ENCODE assay signal across 8 cellular contexts in the genomic region with DNA sequence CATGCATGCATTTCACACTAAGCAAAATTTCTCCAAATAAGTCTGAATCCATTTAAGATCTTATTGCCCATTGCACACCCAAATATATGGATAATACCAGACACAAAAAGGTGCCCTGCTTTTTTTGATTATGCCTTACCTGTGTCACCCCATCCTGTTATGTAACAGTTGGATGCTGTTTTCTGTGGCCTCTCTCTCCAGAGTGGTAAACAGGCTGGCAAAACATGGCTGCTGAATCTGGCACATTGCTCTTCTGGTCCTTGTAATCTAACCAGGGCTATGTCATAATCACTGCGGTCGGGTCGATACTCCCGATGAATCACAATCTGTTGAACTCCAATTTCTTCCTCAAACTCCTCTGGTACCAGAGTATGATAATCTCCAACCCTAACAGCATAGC.
DNase-seq lines count a peak whose midpoint lies in the region; ATAC-seq, FAIRE-seq and TF ChIP-seq lines count a peak whose summit lies in the region.

No MANE protein-coding gene starts in this region.

- DNase-seq in MCF 10A (ENCODE audit: unreplicated experiment) (peak; percentile 87), breast epithelium (ENCODE audit: low spot score in 2 of 2) (no peak), NOMO-1 treated with dmso at 0.1 percent for 144 hours (lab: John Stamatoyannopoulos, UW; ENCODE audit: unreplicated experiment) (peak; percentile 58), body of pancreas (peak; percentile 48 to 67 (median 54)), small intestine (peak; percentile 72)

- no peaks in the 10 kb centered on the region for H3K9me3 Mint-ChIP-seq in MCF 10A (ENCODE audit: unreplicated experiment)

- H3K27me3 Mint-ChIP-seq in MCF 10A (ENCODE audit: insufficient read depth, unreplicated experiment), result no peaks in the 10 kb centered on the region

- no peak for TF ChIP-seq CTCF in MCF 10A (IDR thresholded peaks at IDR 0.05; ENCODE audit: unreplicated experiment)
- no peak for TF ChIP-seq CTCF in breast epithelium (IDR thresholded peaks at IDR 0.05)
- TF ChIP-seq CTCF in body of pancreas (IDR thresholded peaks at IDR 0.05), result no peak

- no peak for FAIRE-seq in small intestine (lab: Jason Lieb, UNC)

- H3K27me3 ChIP-seq in breast epithelium, result no peaks in the 10 kb centered on the region
- no peaks in the 10 kb centered on the region for H3K27me3 ChIP-seq in body of pancreas
- no peaks in the 10 kb centered on the region for H3K27me3 ChIP-seq in small intestine (ENCODE audit: control insufficient read depth in 2 of 2, insufficient read depth in 2 of 2, low read length in 2 of 2)

- ATAC-seq in body of pancreas (peak; percentile 13), GM18502 (IDR thresholded peaks at IDR 0.05; ENCODE audit: poor library complexity, unreplicated experiment) (no peak), GM18873 (IDR thresholded peaks at IDR 0.05; ENCODE audit: low FRiP score, unreplicated experiment) (no peak), GM21825 (IDR thresholded peaks at IDR 0.05; ENCODE audit: unreplicated experiment) (no peak)

- no peak for TF ChIP-seq POLR2A in breast epithelium (IDR thresholded peaks at IDR 0.05)
- TF ChIP-seq POLR2A in body of pancreas (IDR thresholded peaks at IDR 0.05), result no peak

- H3K36me3 ChIP-seq in breast epithelium, result no peaks in the 10 kb centered on the region
- no peaks in the 10 kb centered on the region for H3K36me3 ChIP-seq in body of pancreas (replicated peaks in 1 of 2; ENCODE audit: insufficient read depth in 1 of 2, low read depth in 2 of 2)
- no peaks in the 10 kb centered on the region for H3K36me3 ChIP-seq in small intestine (ENCODE audit: control insufficient read depth in 2 of 2, insufficient read depth in 2 of 2, low read length in 2 of 2)

- 12 to 50% methylated on average over 4 of the region's 4 CpGs for WGBS in body of pancreas, 2 donors
- 3 to 36% (median 36%) methylated on average over 4 of the region's 4 CpGs for WGBS in small intestine, 3 donors

- POLR2A ChIA-PET in MCF 10A (lab: Yijun Ruan, JAX), result interaction anchor here (0.6 to 3.7 kb wide), 7 partner anchors 67 to 1360 kb away, joined by 3 to 23 read pairs (median 4); partner anchors contain the start of gene PRSS12

- peaks cover 0 to 10% of the 10 kb centered on the region in 2 donors for H3K4me1 ChIP-seq in breast epithelium
- H3K4me1 ChIP-seq in body of pancreas, result peaks cover 38% of the 10 kb centered on the region
- H3K4me1 ChIP-seq in small intestine (ENCODE audit: control insufficient read depth in 2 of 2, insufficient read depth in 1 of 2, low read depth in 1 of 2, low read length in 1 of 2), result peaks cover 0 to 2% of the 10 kb centered on the region in 2 donors

- peaks cover 41% of the 10 kb centered on the region for H3K4me1 Mint-ChIP-seq in MCF 10A (ENCODE audit: insufficient read depth, unreplicated experiment)

- intact Hi-C loops in MCF 10A (cut with micrococcal nuclease), result loop anchor here (5.0 to 10.0 kb wide), 2 partner anchors 220 to 402 kb away; partner anchors contain the start of gene METTL14
- intact Hi-C loops in breast epithelium (cut with DNase I; ENCODE audit: low total_unique reads), result no loop called here
- intact Hi-C loops in body of pancreas (cut with DNase I), result loop anchor here (5.0 kb wide), 1 partner anchor 70 kb away; the partner anchor contains the start of gene PRSS12

- CTCF ChIA-PET in MCF 10A (lab: Yijun Ruan, JAX), result interaction anchor here (0.6 to 1.4 kb wide), 4 partner anchors 67 to 304 kb away, joined by 3 to 10 read pairs (median 6); partner anchors contain the start of gene PRSS12

- no peaks in the 10 kb centered on the region for H3K9me3 ChIP-seq in breast epithelium
- no peaks in the 10 kb centered on the region for H3K9me3 ChIP-seq in body of pancreas
- no peaks in the 10 kb centered on the region for H3K9me3 ChIP-seq in small intestine (ENCODE audit: control insufficient read depth, low read depth)

- H3K4me3 Mint-ChIP-seq in MCF 10A (ENCODE audit: unreplicated experiment), result no peak overlapping the region

- peak overlapping the region; percentile 14 for H3K27ac Mint-ChIP-seq in MCF 10A (ENCODE audit: low read depth, unreplicated experiment)

- H3K36me3 Mint-ChIP-seq in MCF 10A (ENCODE audit: insufficient read depth, unreplicated experiment), result peaks cover 53% of the 10 kb centered on the region

- H3K4me3 ChIP-seq in breast epithelium (no peak overlapping the region), body of pancreas (no peak overlapping the region), small intestine (ENCODE audit: low read depth in 1 of 2, low read length in 2 of 2) (no peak overlapping the region)

- no TSS peak for BruUV-seq in MCF 10A (replicated peaks; lab: Mats Ljungman, UMichigan)

- H3K27ac ChIP-seq in breast epithelium (no peak overlapping the region), body of pancreas (peak overlapping the region in 3 of 4 donors; percentile 1 to 97 (median 28)), small intestine (ENCODE audit: low read depth in 1 of 2, low read length in 1 of 2) (no peak overlapping the region)

Comparison
In these comparisons a context has a peak if more than half of its experiments do, and no peak if none do; other contexts are left out.
1. DNase-seq: peak in MCF 10A (single experiment), NOMO-1 treated with dmso at 0.1 percent for 144 hours (single experiment), body of pancreas (4 of 4) and small intestine (single experiment); none in breast epithelium (0 of 2).
2. H3K27ac ChIP-seq: peak in body of pancreas (3 of 4); none in breast epithelium (0 of 2) and small intestine (0 of 2).